35 cellular contexts compared by ENCODE assay signal in the genomic region with DNA sequence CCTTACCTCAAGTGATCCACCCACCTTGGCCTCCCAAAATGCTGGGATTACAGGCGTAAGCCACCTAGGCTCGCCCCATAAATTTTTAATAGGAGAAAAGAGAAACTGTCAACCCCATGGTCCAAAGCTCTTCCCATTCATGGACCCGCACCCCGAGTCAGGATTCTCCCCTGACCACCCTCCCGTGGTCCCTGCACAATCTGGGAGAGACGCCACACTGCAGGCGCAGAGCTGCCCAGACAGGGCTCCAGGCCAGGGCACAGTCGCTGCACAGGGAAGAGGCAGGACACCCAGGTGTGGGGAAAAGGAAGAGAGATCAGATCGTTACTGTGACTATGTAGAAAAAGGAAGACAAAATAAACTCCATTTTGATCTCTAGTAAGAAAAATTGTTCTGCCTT.
"Had no signal": no experiment of that assay in that cellular context is flagged by ENCODE, and none has a peak within 500 bp of the region (broad histone marks: within the 10 kb centered on the region; RNA-seq: fewer than 3 reads in every experiment).

No MANE protein-coding gene starts in this region.

- H3K9me3 Mint-ChIP-seq: activated B cell treated with CpG ODN at 0.5 μM for 24 hours; activated CD4-positive, alpha-beta memory T cell treated with anti-CD3 and anti-CD28 coated beads for 36 hours; activated CD8-positive, alpha-beta T cell treated with anti-CD3 and anti-CD28 coated beads for 36 hours; activated naive CD4-positive, alpha-beta T cell treated with anti-CD3 and anti-CD28 coated beads for 36 hours; activated naive CD4-positive, alpha-beta T cell treated with anti-CD3 and anti-CD28 coated beads, Interleukin-2, amount 50 U/mL, for 72 hours; activated naive CD8-positive, alpha-beta T cell treated with anti-CD3 and anti-CD28 coated beads for 36 hours; activated T-cell treated with anti-CD3 and anti-CD28 coated beads, Interleukin-2, amount 50 U/mL, for 4 hours; activated T-cell treated with anti-CD3 and anti-CD28 coated beads, Interleukin-2, amount 50 U/mL, for 72 hours; activated T-helper 17 cell treated with anti-CD3 and anti-CD28 coated beads, Interleukin-2, amount 50 U/mL, for 72 hours had no signal

- H3K27ac Mint-ChIP-seq: activated B cell treated with CpG ODN at 0.5 μM for 24 hours; activated CD4-positive, alpha-beta memory T cell treated with anti-CD3 and anti-CD28 coated beads for 36 hours; activated CD4-positive, alpha-beta T cell treated with anti-CD3 and anti-CD28 coated beads, Interleukin-2, amount 10 ng/mL, durations not matched to agents 24 days and 14 days; activated CD8-positive, alpha-beta T cell treated with anti-CD3 and anti-CD28 coated beads for 36 hours; activated naive CD4-positive, alpha-beta T cell treated with anti-CD3 and anti-CD28 coated beads for 36 hours; activated naive CD4-positive, alpha-beta T cell treated with anti-CD3 and anti-CD28 coated beads, Interleukin-2, amount 50 U/mL, for 72 hours; activated naive CD8-positive, alpha-beta T cell treated with anti-CD3 and anti-CD28 coated beads for 36 hours; activated T-cell treated with anti-CD3 and anti-CD28 coated beads, Interleukin-2, amount 50 U/mL, for 72 hours; activated T-helper 1 cell treated with anti-CD3 and anti-CD28 coated beads, Interleukin-12 subunit alpha, Interleukin-12 subunit beta, Interleukin-2, Interleukin-4 antibody, amounts not matched to agents 30 ng/mL and 10 ng/mL and 1 ng/mL, durations not matched to agents 14 hours and 24 hours and 36 hours; activated T-helper 17 cell treated with anti-CD3 and anti-CD28 coated beads, Interleukin-2, amount 50 U/mL, for 72 hours; T-helper 1 cell treated with Interleukin-12 subunit alpha and Interleukin-12 subunit beta and Interleukin-4 antibody, amounts not matched to agents 30 μg/mL and 1 μg/mL, for 36 hours; T-helper 2 cell treated with Interferon-gamma antibody and Interleukin-4, amounts not matched to agents 5 μg/mL and 100 μg/mL, for 36 hours had no signal

- H3K27me3 Mint-ChIP-seq: activated B cell treated with CpG ODN at 0.5 μM for 24 hours; activated CD4-positive, alpha-beta memory T cell treated with anti-CD3 and anti-CD28 coated beads for 36 hours; activated CD4-positive, alpha-beta T cell treated with anti-CD3 and anti-CD28 coated beads, Interleukin-2, amount 10 ng/mL, durations not matched to agents 24 days and 14 days; activated CD8-positive, alpha-beta T cell treated with anti-CD3 and anti-CD28 coated beads for 36 hours; activated naive CD8-positive, alpha-beta T cell treated with anti-CD3 and anti-CD28 coated beads for 36 hours; activated T-helper 17 cell treated with anti-CD3 and anti-CD28 coated beads, Interleukin-2, amount 50 U/mL, for 72 hours had no signal

- H3K27ac ChIP-seq: adrenal gland, body of pancreas, brain microvascular endothelial cell, breast epithelium, VCaP had no signal

- ATAC-seq: activated CD8-positive, alpha-beta T cell treated with anti-CD3 and anti-CD28 coated beads for 36 hours; activated naive CD4-positive, alpha-beta T cell treated with anti-CD3 and anti-CD28 coated beads, Interleukin-2, amount 50 U/mL, for 72 hours; activated T-cell treated with anti-CD3 and anti-CD28 coated beads, Interleukin-2, amount 50 U/mL, for 4 hours; activated T-cell treated with anti-CD3 and anti-CD28 coated beads, Interleukin-2, amount 50 U/mL, for 72 hours; activated T-helper 17 cell treated with anti-CD3 and anti-CD28 coated beads, Interleukin-2, amount 50 U/mL, for 72 hours; body of pancreas had no signal

- H3K4me1 Mint-ChIP-seq: activated T-helper 17 cell treated with anti-CD3 and anti-CD28 coated beads, Interleukin-2, amount 50 U/mL, for 72 hours had no signal

- H3K4me3 Mint-ChIP-seq: activated B cell treated with CpG ODN at 0.5 μM for 24 hours; activated CD4-positive, alpha-beta memory T cell treated with anti-CD3 and anti-CD28 coated beads for 36 hours; activated CD4-positive, alpha-beta T cell treated with anti-CD3 and anti-CD28 coated beads, Interleukin-2, amount 10 ng/mL, durations not matched to agents 24 days and 14 days; activated CD8-positive, alpha-beta T cell treated with anti-CD3 and anti-CD28 coated beads for 36 hours; activated naive CD4-positive, alpha-beta T cell treated with anti-CD3 and anti-CD28 coated beads for 36 hours; activated naive CD8-positive, alpha-beta T cell treated with anti-CD3 and anti-CD28 coated beads for 36 hours; activated T-cell treated with anti-CD3 and anti-CD28 coated beads, Interleukin-2, amount 50 U/mL, for 4 hours; activated T-cell treated with anti-CD3 and anti-CD28 coated beads, Interleukin-2, amount 50 U/mL, for 72 hours; activated T-helper 1 cell treated with anti-CD3 and anti-CD28 coated beads, Interleukin-12 subunit alpha, Interleukin-12 subunit beta, Interleukin-2, Interleukin-4 antibody, amounts not matched to agents 30 ng/mL and 10 ng/mL and 1 ng/mL, durations not matched to agents 14 hours and 24 hours and 36 hours; activated T-helper 17 cell treated with anti-CD3 and anti-CD28 coated beads, Interleukin-2, amount 50 U/mL, for 72 hours; T-helper 1 cell treated with Interleukin-12 subunit alpha and Interleukin-12 subunit beta and Interleukin-4 antibody, amounts not matched to agents 30 μg/mL and 1 μg/mL, for 36 hours; T-helper 2 cell treated with Interferon-gamma antibody and Interleukin-4, amounts not matched to agents 5 μg/mL and 100 μg/mL, for 36 hours had no signal

- DNase-seq: activated B cell treated with CpG ODN at 0.5 μM for 24 hours; activated CD4-positive, alpha-beta memory T cell treated with anti-CD3 and anti-CD28 coated beads for 36 hours; activated CD4-positive, alpha-beta T cell treated with anti-CD3 and anti-CD28 coated beads for 4 hours; activated CD4-positive, alpha-beta T cell treated with anti-CD3 and anti-CD28 coated beads, Interleukin-2, amount 10 ng/mL, durations not matched to agents 24 days and 14 days; activated CD4-positive, alpha-beta T cell treated with anti-CD3 and anti-CD28 coated beads, Interleukin-2, amount 50 U/mL, for 1 hour; activated CD4-positive, alpha-beta T cell treated with anti-CD3 and anti-CD28 coated beads, Interleukin-2, amount 50 U/mL, for 4 hours; activated CD4-positive, CD25-positive, alpha-beta regulatory T cell treated with anti-CD3 and anti-CD28 coated beads, Interleukin-2, amount 50 U/mL, for 72 hours; activated CD8-positive, alpha-beta memory T cell treated with anti-CD3 and anti-CD28 coated beads, Interleukin-2, amount 50 U/mL, for 4 hours; activated CD8-positive, alpha-beta T cell treated with anti-CD3 and anti-CD28 coated beads for 36 hours; activated effector memory CD4-positive, alpha-beta T cell treated with anti-CD3 and anti-CD28 coated beads, Interleukin-2, amount 50 U/mL, for 16 hours; activated gamma-delta T cell treated with Interleukin-2 at 50 U/mL for 16 hours; activated naive CD4-positive, alpha-beta T cell; activated naive CD4-positive, alpha-beta T cell treated with anti-CD3 and anti-CD28 coated beads for 36 hours; activated naive CD4-positive, alpha-beta T cell treated with anti-CD3 and anti-CD28 coated beads, Interleukin-2, amount 50 U/mL, for 16 hours; activated naive CD8-positive, alpha-beta T cell treated with anti-CD3 and anti-CD28 coated beads for 36 hours; activated T-cell treated with anti-CD3 and anti-CD28 coated beads for 4 hours; activated T-cell treated with anti-CD3 and anti-CD28 coated beads, Interleukin-2, amount 50 U/mL, for 1 hour; activated T-cell treated with anti-CD3 and anti-CD28 coated beads, Interleukin-2, amount 50 U/mL, for 4 hours; activated T-cell treated with anti-CD3 and anti-CD28 coated beads, Interleukin-2, amount 50 U/mL, for 72 hours; adrenal gland; amniotic stem cell; aorta; body of pancreas; brain microvascular endothelial cell; central memory CD4-positive, alpha-beta T cell; T-helper 1 cell; T-helper 2 cell; T-helper 9 cell had no signal

- H3K27me3 ChIP-seq: adrenal gland, body of pancreas, brain microvascular endothelial cell, breast epithelium had no signal

- H3K36me3 Mint-ChIP-seq: activated CD4-positive, alpha-beta memory T cell treated with anti-CD3 and anti-CD28 coated beads for 36 hours; activated naive CD4-positive, alpha-beta T cell treated with anti-CD3 and anti-CD28 coated beads, Interleukin-2, amount 50 U/mL, for 72 hours; activated naive CD8-positive, alpha-beta T cell treated with anti-CD3 and anti-CD28 coated beads for 36 hours had no signal

- H3K4me1 ChIP-seq: adrenal gland, body of pancreas, breast epithelium had no signal

- H3K36me3 ChIP-seq: adrenal gland, brain microvascular endothelial cell, breast epithelium had no signal

- H3K9me3 ChIP-seq: adrenal gland, body of pancreas, breast epithelium had no signal

- H3K4me3 ChIP-seq: adrenal gland, body of pancreas, breast epithelium had no signal
